9 cellular contexts compared by ENCODE assay signal in genomic region chr6:36962874-36963273, GRCh38. TPM values are rescaled to one million over a fixed set of nuclear protein-coding genes. Genes with fewer than 3 reads are reported as not detected.
DNase-seq lines count a peak whose midpoint lies in the region; ATAC-seq and TF ChIP-seq lines count a peak whose summit lies in the region.
"Had no signal": no experiment of that assay in that cellular context is flagged by ENCODE, and none has a peak within 500 bp of the region (broad histone marks: within the 10 kb centered on the region; RNA-seq: fewer than 3 reads in every experiment).

No MANE protein-coding gene starts in this region.

- peak overlapping the region; percentile 37 for H3K27ac Mint-ChIP-seq in progenitor cell of endocrine pancreas

- CTCF ChIA-PET in OCI-LY7 (lab: Charles Lee; ENCODE audit: unreplicated experiment) = interaction anchor here (2.2 kb wide), 1 partner anchor 55 kb away, joined by 11 read pairs; no protein-coding TSS in a partner anchor

- no peak overlapping the region for H3K27ac ChIP-seq in OCI-LY7 (ENCODE audit: low read depth, low read length, poor library complexity, severe bottlenecking)
- H3K27ac ChIP-seq in MM.1S (ENCODE audit: low read length) = no peak overlapping the region
- no peak overlapping the region for H3K27ac ChIP-seq in coronary artery

- H3K79me2 ChIP-seq in OCI-LY7 (ENCODE audit: insufficient read depth, low read depth, low read length) (no peaks in the 10 kb centered on the region), MM.1S (ENCODE audit: low read length) (no peaks in the 10 kb centered on the region)

- no peak overlapping the region for H3K4me3 Mint-ChIP-seq in progenitor cell of endocrine pancreas (ENCODE audit: low read depth)

- intact Hi-C loops in OCI-LY7 (cut with micrococcal nuclease; ENCODE audit: unreplicated experiment) = no loop called here

- peaks cover 3% of the 10 kb centered on the region for H3K36me3 Mint-ChIP-seq in progenitor cell of endocrine pancreas (ENCODE audit: insufficient read depth)

- no peaks in the 10 kb centered on the region for H3K9me2 ChIP-seq in OCI-LY7 (ENCODE audit: insufficient read depth, low read length)
- no peaks in the 10 kb centered on the region for H3K9me2 ChIP-seq in MM.1S (replicated peaks; ENCODE audit: insufficient read depth, low read length)

- H3K9me3 Mint-ChIP-seq in progenitor cell of endocrine pancreas (ENCODE audit: low read depth) = no peaks in the 10 kb centered on the region

- H3K4me1 Mint-ChIP-seq in progenitor cell of endocrine pancreas (ENCODE audit: low read depth) = peaks cover 3% of the 10 kb centered on the region

- H4K20me1 ChIP-seq in OCI-LY7 (ENCODE audit: insufficient read depth, low read length) (no peaks in the 10 kb centered on the region), MM.1S (ENCODE audit: insufficient read depth, low read length) (no peaks in the 10 kb centered on the region)

- peak overlapping the region; percentile 40 for H3K4me3 ChIP-seq in OCI-LY7 (ENCODE audit: low read depth, low read length, poor library complexity, severe bottlenecking)
- no peak overlapping the region for H3K4me3 ChIP-seq in MM.1S (ENCODE audit: low read length)
- no peak overlapping the region for H3K4me3 ChIP-seq in coronary artery

- no peak for TF ChIP-seq CTCF in OCI-LY7 (conservative IDR thresholded peaks at IDR 0.05; ENCODE audit: low read length)
- TF ChIP-seq CTCF in progenitor cell of endocrine pancreas (IDR thresholded peaks at IDR 0.05; ENCODE audit: unreplicated experiment) = no peak
- no peak for TF ChIP-seq CTCF in MM.1S (IDR thresholded peaks at IDR 0.05; ENCODE audit: low read length)
- no peak for TF ChIP-seq CTCF in coronary artery (IDR thresholded peaks at IDR 0.05)

- BruUV-seq in OCI-LY7 (replicated peaks; lab: Mats Ljungman, UMichigan) = no TSS peak

- no peaks in the 10 kb centered on the region for H3K27me3 ChIP-seq in MM.1S (replicated peaks; ENCODE audit: insufficient read depth, low read length)

- H3K4me1 ChIP-seq in OCI-LY7 (ENCODE audit: insufficient read depth, low read length, poor library complexity, severe bottlenecking) (peaks cover 26% of the 10 kb centered on the region), MM.1S (ENCODE audit: low read length) (no peaks in the 10 kb centered on the region)

- H3F3A ChIP-seq in MM.1S (ENCODE audit: insufficient read depth, low read length) = no peaks in the 10 kb centered on the region

- H3K9ac ChIP-seq in MM.1S (ENCODE audit: low read length) = no peak overlapping the region

- DNase-seq in OCI-LY7 (ENCODE audit: low spot score) = peak; percentile 72
- DNase-seq in activated T-helper 1 cell treated with Interleukin-2 at 50 U/mL for 16 hours (ENCODE audit: low read depth) = peak; percentile 65
- DNase-seq in globus pallidus (ENCODE audit: low spot score) = peak; percentile 70
- no peak for DNase-seq in progenitor cell of endocrine pancreas (ENCODE audit: low spot score, unreplicated experiment)
- DNase-seq in MM.1S = no peak
- DNase-seq in coronary artery (ENCODE audit: low spot score) = no peak

- no peaks in the 10 kb centered on the region for H3K9me3 ChIP-seq in OCI-LY7 (ENCODE audit: low read length)
- H3K9me3 ChIP-seq in MM.1S (replicated peaks; ENCODE audit: insufficient read depth, low read length) = no peaks in the 10 kb centered on the region

- POLR2A ChIA-PET in OCI-LY7 (lab: Charles Lee) = interaction anchor here (0.6 to 1.1 kb wide), 2 partner anchors 9 to 19 kb away, joined by 4 to 5 read pairs; no protein-coding TSS in a partner anchor

- ATAC-seq in GM18907 (IDR thresholded peaks at IDR 0.05; ENCODE audit: unreplicated experiment) = peak; percentile 49
- ATAC-seq in HG03442 (IDR thresholded peaks at IDR 0.05; ENCODE audit: unreplicated experiment) = no peak

- H3K36me3 ChIP-seq in OCI-LY7 (ENCODE audit: insufficient read depth, low read length) (peaks cover 18% of the 10 kb centered on the region; the same call in 1 of the 2 replicates), MM.1S (replicated peaks; ENCODE audit: insufficient read depth, low read length) (no peaks in the 10 kb centered on the region)

- H3K4me2 ChIP-seq in OCI-LY7 (ENCODE audit: low read length) (peak overlapping the region; percentile 66), MM.1S (ENCODE audit: low read depth, low read length) (no peak overlapping the region)

- H3K27me3 Mint-ChIP-seq in progenitor cell of endocrine pancreas = no peaks in the 10 kb centered on the region

- H2AFZ ChIP-seq in OCI-LY7 (ENCODE audit: low read length) (peak overlapping the region; percentile 86), MM.1S (ENCODE audit: low read length) (no peak overlapping the region)

RNA-seq across cellular contexts. Expression of gene PI16, which starts 8.3 kb away (rescaled TPM):
- not detected in 2 replicates for total RNA-seq in OCI-LY7 (2014; rRNA removed; shearing (Covaris generic))
- total RNA-seq in OCI-LY7 (2022) (0.30 TPM in 1 of 2 replicates, not detected in the other), progenitor cell of endocrine pancreas (not detected in 2 replicates)
- total RNA-seq: renal cortical epithelial cell had no signal

RNA-seq across cellular contexts. Expression of gene MTCH1, which starts 23.1 kb away (rescaled TPM):
- total RNA-seq in OCI-LY7 (2014; rRNA removed; shearing (Covaris generic)) = 81.4 and 93.7 TPM in 2 replicates
- total RNA-seq in OCI-LY7 (2022) = 72.5 and 79.6 TPM in 2 replicates
- total RNA-seq in progenitor cell of endocrine pancreas = 145 and 146 TPM in 2 replicates

RNA-seq across cellular contexts. Expression of gene FGD2, which starts 42.6 kb away (rescaled TPM):
- total RNA-seq in OCI-LY7 (2014; rRNA removed; shearing (Covaris generic)) = 23.8 and 27.8 TPM in 2 replicates
- total RNA-seq in OCI-LY7 (2022) = 45.7 and 48.6 TPM in 2 replicates
- total RNA-seq in progenitor cell of endocrine pancreas = not detected in 2 replicates

Comparison
In these comparisons a context has a peak if more than half of its experiments do, and no peak if none do; other contexts are left out.
1. DNase-seq: peak in OCI-LY7 (single experiment), activated T-helper 1 cell treated with Interleukin-2 at 50 U/mL for 16 hours (single experiment) and globus pallidus (single experiment); none in progenitor cell of endocrine pancreas (single experiment), MM.1S (single experiment) and coronary artery (single experiment).
2. RNA of gene FGD2, which starts 42.6 kb away (total RNA-seq): 23.8 to 48.6 TPM in OCI-LY7; not detected in progenitor cell of endocrine pancreas; every median in the first group is over 10 times any median in the second.